In genomic region chr15:101393172-101393571, GRCh38 we compare ENCODE assay signal across 31 cellular contexts.
"Had no signal": no experiment of that assay in that cellular context is flagged by ENCODE, and none has a peak within 500 bp of the region (broad histone marks: within the 10 kb centered on the region; RNA-seq: fewer than 3 reads in every experiment).

No MANE protein-coding gene starts in this region.

- H3K4me3 Mint-ChIP-seq: activated CD4-positive, alpha-beta memory T cell treated with anti-CD3 and anti-CD28 coated beads, Interleukin-2, amount 10 ng/mL, durations not matched to agents 7 days and 5 days; activated CD8-positive, alpha-beta memory T cell treated with anti-CD3 and anti-CD28 coated beads, Interleukin-2, amount 10 ng/mL, durations not matched to agents 7 days and 5 days; activated naive CD4-positive, alpha-beta T cell treated with anti-CD3 and anti-CD28 coated beads, Interleukin-2, amount 50 U/mL, for 24 hours; activated naive CD8-positive, alpha-beta T cell treated with anti-CD3 and anti-CD28 coated beads, Interleukin-2, amount 10 ng/mL, durations not matched to agents 7 days and 5 days; IgD-negative memory B cell had no signal

- H3K9me3 Mint-ChIP-seq: activated CD4-positive, alpha-beta memory T cell treated with anti-CD3 and anti-CD28 coated beads, Interleukin-2, amount 10 ng/mL, durations not matched to agents 7 days and 5 days; activated naive CD4-positive, alpha-beta T cell treated with anti-CD3 and anti-CD28 coated beads, Interleukin-2, amount 50 U/mL, for 24 hours; activated naive CD8-positive, alpha-beta T cell treated with anti-CD3 and anti-CD28 coated beads, Interleukin-2, amount 10 ng/mL, durations not matched to agents 7 days and 5 days; IgD-negative memory B cell had no signal

- DNase-seq: activated CD4-positive, alpha-beta memory T cell treated with anti-CD3 and anti-CD28 coated beads, Interleukin-2, amount 10 ng/mL, durations not matched to agents 7 days and 5 days; activated CD4-positive, alpha-beta T cell treated with anti-CD3 and anti-CD28 coated beads for 1 hour; activated CD4-positive, alpha-beta T cell treated with anti-CD3 and anti-CD28 coated beads for 48 hours; activated CD4-positive, CD25-positive, alpha-beta regulatory T cell; activated CD8-positive, alpha-beta memory T cell treated with anti-CD3 and anti-CD28 coated beads for 24 hours; activated CD8-positive, alpha-beta memory T cell treated with anti-CD3 and anti-CD28 coated beads, Interleukin-2, amount 10 ng/mL, durations not matched to agents 7 days and 5 days; activated CD8-positive, alpha-beta memory T cell treated with anti-CD3 and anti-CD28 coated beads, Interleukin-2, amount 50 U/mL, for 48 hours; activated gamma-delta T cell; activated naive CD4-positive, alpha-beta T cell treated with Interleukin-2 at 50 U/mL for 16 hours; activated naive CD8-positive, alpha-beta T cell treated with anti-CD3 and anti-CD28 coated beads, Interleukin-2, amount 10 ng/mL, durations not matched to agents 7 days and 5 days; activated T-cell treated with anti-CD3 and anti-CD28 coated beads, Interleukin-2, amount 50 U/mL, for 48 hours; amygdala; Karpas-422; KBM-7; NCI-H1105; NCI-H1417 treated with DMSO at 0.1 percent for 48 hours; NCI-H1930; NCI-H2081 treated with DMSO at 0.1 percent for 48 hours; NCI-H510A; NCI-H526; NCI-H748 treated with DMSO at 0.1 percent for 48 hours; SHP77; SJCRH30; T1000; WERI-Rb-1 had no signal

- H3K9me3 ChIP-seq: ascending aorta, SJCRH30 had no signal

- H3K4me1 Mint-ChIP-seq: activated CD4-positive, alpha-beta memory T cell treated with anti-CD3 and anti-CD28 coated beads, Interleukin-2, amount 10 ng/mL, durations not matched to agents 7 days and 5 days; activated naive CD4-positive, alpha-beta T cell treated with anti-CD3 and anti-CD28 coated beads, Interleukin-2, amount 50 U/mL, for 24 hours had no signal

- H3K4me1 ChIP-seq: ascending aorta, SJCRH30 had no signal

- H3K4me3 ChIP-seq: ascending aorta, cardiac muscle cell, SJCRH30, SK-N-MC had no signal

- H3K27ac Mint-ChIP-seq: activated CD4-positive, alpha-beta memory T cell treated with anti-CD3 and anti-CD28 coated beads, Interleukin-2, amount 10 ng/mL, durations not matched to agents 7 days and 5 days; activated CD8-positive, alpha-beta memory T cell treated with anti-CD3 and anti-CD28 coated beads, Interleukin-2, amount 10 ng/mL, durations not matched to agents 7 days and 5 days; activated naive CD4-positive, alpha-beta T cell treated with anti-CD3 and anti-CD28 coated beads, Interleukin-2, amount 50 U/mL, for 24 hours; activated naive CD8-positive, alpha-beta T cell treated with anti-CD3 and anti-CD28 coated beads, Interleukin-2, amount 10 ng/mL, durations not matched to agents 7 days and 5 days; IgD-negative memory B cell had no signal

- H3K36me3 Mint-ChIP-seq: activated CD8-positive, alpha-beta memory T cell treated with anti-CD3 and anti-CD28 coated beads, Interleukin-2, amount 10 ng/mL, durations not matched to agents 7 days and 5 days; activated naive CD4-positive, alpha-beta T cell treated with anti-CD3 and anti-CD28 coated beads, Interleukin-2, amount 50 U/mL, for 24 hours; activated naive CD8-positive, alpha-beta T cell treated with anti-CD3 and anti-CD28 coated beads, Interleukin-2, amount 10 ng/mL, durations not matched to agents 7 days and 5 days; IgD-negative memory B cell had no signal

- H3K27ac ChIP-seq: ascending aorta, cardiac muscle cell, SJCRH30, SK-N-MC, WERI-Rb-1 had no signal

- H3K27me3 ChIP-seq: ascending aorta, cardiac muscle cell had no signal

- ATAC-seq: activated CD8-positive, alpha-beta memory T cell treated with anti-CD3 and anti-CD28 coated beads, Interleukin-2, amount 10 ng/mL, durations not matched to agents 7 days and 5 days; Panc1 had no signal

- H3K36me3 ChIP-seq: ascending aorta, cardiac muscle cell, SJCRH30, WERI-Rb-1 had no signal
